In the genomic region with DNA sequence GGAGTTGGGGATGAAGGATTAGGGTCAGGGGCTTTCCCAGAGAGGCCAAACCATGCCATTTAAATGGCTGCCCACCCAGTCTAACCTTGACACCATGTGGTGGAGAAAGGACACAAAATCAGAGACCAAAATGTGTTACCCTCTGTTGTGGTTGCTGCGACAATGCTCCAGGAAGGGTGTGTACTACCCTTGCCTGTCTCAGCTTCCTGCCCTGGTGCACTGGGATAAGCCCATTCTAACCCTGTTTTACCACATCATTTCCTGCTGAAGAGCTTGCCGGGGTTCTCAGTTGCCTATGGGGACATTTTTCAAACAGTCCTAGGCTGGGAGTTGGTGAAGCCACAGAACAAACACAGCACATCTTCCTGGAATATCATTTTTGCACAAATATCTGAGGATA, we compare ENCODE assay signal across 14 cellular contexts. TPM values are rescaled to one million over a fixed set of nuclear protein-coding genes. Genes with fewer than 3 reads are reported as not detected.
DNase-seq lines count a peak whose midpoint lies in the region; ATAC-seq and TF ChIP-seq lines count a peak whose summit lies in the region.
"Had no signal": no experiment of that assay in that cellular context is flagged by ENCODE, and none has a peak within 500 bp of the region (broad histone marks: within the 10 kb centered on the region; RNA-seq: fewer than 3 reads in every experiment).

No MANE protein-coding gene starts in this region.

- POLR2A ChIA-PET in CD4-positive, alpha-beta T cell (lab: Charles Lee) = interaction anchor here (0.7 to 2.8 kb wide), 11 partner anchors 10 to 303 kb away, joined by 3 to 21 read pairs (median 6); a partner anchor contains a TSS

- H3K27ac Mint-ChIP-seq in CD4-positive, alpha-beta T cell = peak overlapping the region; percentile 92
- H3K27ac Mint-ChIP-seq in T-helper 17 cell (peak overlapping the region; percentile 96), mesothelial cell of epicardium (no peak overlapping the region)

- no peaks in the 10 kb centered on the region for H3K9me3 ChIP-seq in CD4-positive, alpha-beta T cell (ENCODE audit: control insufficient read depth, low read length)
- H3K9me3 ChIP-seq in T-helper 17 cell (ENCODE audit: control insufficient read depth, low read length, poor library complexity, severe bottlenecking) (no peaks in the 10 kb centered on the region), spleen (no peaks in the 10 kb centered on the region)
- H3K9me3 ChIP-seq: sigmoid colon had no signal

- CTCF ChIA-PET in CD4-positive, alpha-beta T cell (lab: Charles Lee) = no interaction called here

- TF ChIP-seq CTCF in CD4-positive, alpha-beta T cell (IDR thresholded peaks at IDR 0.05) = no peak
- no peak for TF ChIP-seq CTCF in spleen (IDR thresholded peaks at IDR 0.05 in 8 of 11, conservative IDR thresholded peaks at IDR 0.05 in 3 of 11)
- no peak for TF ChIP-seq CTCF in mesothelial cell of epicardium (IDR thresholded peaks at IDR 0.05; ENCODE audit: unreplicated experiment)

- peaks cover 16% of the 10 kb centered on the region for H3K9me3 Mint-ChIP-seq in CD4-positive, alpha-beta T cell
- no peaks in the 10 kb centered on the region for H3K9me3 Mint-ChIP-seq in mesothelial cell of epicardium

- H3K27me3 Mint-ChIP-seq in CD4-positive, alpha-beta T cell = no peaks in the 10 kb centered on the region
- no peaks in the 10 kb centered on the region for H3K27me3 Mint-ChIP-seq in T-helper 17 cell
- H3K27me3 Mint-ChIP-seq in mesothelial cell of epicardium (ENCODE audit: low read depth) = peaks cover 92% of the 10 kb centered on the region

- peak overlapping the region; percentile 73 for H3K4me3 Mint-ChIP-seq in CD4-positive, alpha-beta T cell
- H3K4me3 Mint-ChIP-seq in T-helper 17 cell = peak overlapping the region; percentile 55
- H3K4me3 Mint-ChIP-seq in mesothelial cell of epicardium = no peak overlapping the region

- peak overlapping the region; percentile 64 for H3K27ac ChIP-seq in CD4-positive, alpha-beta T cell (ENCODE audit: low read depth, low read length)
- H3K27ac ChIP-seq in spleen = peak overlapping the region; percentile 12 to 85 (median 75)
- H3K27ac ChIP-seq: C4-2B, epithelial cell of prostate, sigmoid colon had no signal

- intact Hi-C loops in CD4-positive, alpha-beta T cell (cut with DNase I, micrococcal nuclease) = loop anchor here in 1 of 2 experiments (2.0 kb wide), 1 partner anchor 20 kb away; no protein-coding TSS in a partner anchor
- intact Hi-C loops in spleen (cut with DNase I; ENCODE audit: low total_unique reads) = no loop called here

- peak in 1 of 3 donors; percentile 6 for TF ChIP-seq POLR2A in spleen (IDR thresholded peaks at IDR 0.05)

- H3K36me3 ChIP-seq in spleen = no peaks in the 10 kb centered on the region
- H3K36me3 ChIP-seq: sigmoid colon had no signal

- DNase-seq in CD4-positive, alpha-beta T cell = peak; percentile 42 to 68 (median 56)
- peak; percentile 14 to 52 (median 36) for DNase-seq in T-helper 17 cell
- peak; percentile 20 to 22 for DNase-seq in activated T-helper 1 cell treated with anti-CD3 and anti-CD28 coated beads, Interleukin-2, amount 50 U/mL, for 16 hours (ENCODE audit: low read depth in 1 of 2, low spot score in 1 of 2)
- DNase-seq in spleen = no peak
- no peak for DNase-seq in inferior parietal cortex (ENCODE audit: extremely low spot score)
- DNase-seq in mesothelial cell of epicardium (ENCODE audit: low spot score in 2 of 2, unreplicated experiment in 2 of 2) = no peak
- DNase-seq: NCI-H748 treated with DMSO at 0.1 percent for 48 hours, sigmoid colon had no signal

- no peaks in the 10 kb centered on the region for H3K27me3 ChIP-seq in CD4-positive, alpha-beta T cell (ENCODE audit: control insufficient read depth, insufficient read depth, low read length)
- H3K27me3 ChIP-seq in spleen (replicated peaks in 1 of 7) = peaks cover 0 to 34% (median 9%) of the 10 kb centered on the region in 7 donors

- H3K4me1 Mint-ChIP-seq in CD4-positive, alpha-beta T cell (ENCODE audit: low read depth) = peaks cover 88% of the 10 kb centered on the region
- H3K4me1 Mint-ChIP-seq in T-helper 17 cell = peaks cover 44% of the 10 kb centered on the region
- H3K4me1 Mint-ChIP-seq in mesothelial cell of epicardium = peaks cover 9% of the 10 kb centered on the region

- ATAC-seq in CD4-positive, alpha-beta T cell (ENCODE audit: poor library complexity) = peak; percentile 86
- peak; percentile 89 for ATAC-seq in T-helper 17 cell
- no peak for ATAC-seq in GM18519 (IDR thresholded peaks at IDR 0.05; ENCODE audit: low FRiP score, unreplicated experiment)
- no peak for ATAC-seq in HG03095 (IDR thresholded peaks at IDR 0.05; ENCODE audit: unreplicated experiment)
- ATAC-seq: HCT116, left lobe of liver had no signal

- 6 to 21% (median 12%) methylated on average over 1 to 2 of the region's 2 CpGs for WGBS in spleen, 5 donors

- peaks cover 7 to 36% (median 28%) of the 10 kb centered on the region in 6 donors for H3K4me1 ChIP-seq in spleen

- H3K4me3 ChIP-seq in spleen = no peak overlapping the region
- H3K4me3 ChIP-seq: sigmoid colon had no signal

- peaks cover 39% of the 10 kb centered on the region for H3K36me3 Mint-ChIP-seq in CD4-positive, alpha-beta T cell (ENCODE audit: low read depth)
- H3K36me3 Mint-ChIP-seq in T-helper 17 cell (ENCODE audit: low read depth) (peaks cover 4% of the 10 kb centered on the region), mesothelial cell of epicardium (no peaks in the 10 kb centered on the region)

RNA-seq across cellular contexts. Expression of a gene that starts 4.9 kb away (rescaled TPM):
- under 1 TPM; 0.49 to 0.70 TPM for total RNA-seq in CD4-positive, alpha-beta T cell
- total RNA-seq in T-helper 17 cell (1 to 10 TPM; 1.0 to 1.2 TPM), spleen (under 1 TPM in 6 of 7 donors, not detected in 1; 0.09 to 0.46 (median 0.27) TPM), mesothelial cell of epicardium (not detected in 3 replicates)
- polyA plus RNA-seq in spleen = under 1 TPM; 0.13 to 0.23 (median 0.19) TPM
- total RNA-seq: left lobe of liver, sigmoid colon had no signal

RNA-seq across cellular contexts. Expression of a gene that starts 13.7 kb away (rescaled TPM):
- total RNA-seq in CD4-positive, alpha-beta T cell = not detected
- not detected for total RNA-seq in T-helper 17 cell
- not detected for total RNA-seq in spleen
- not detected for polyA plus RNA-seq in spleen
- not detected in 3 replicates for total RNA-seq in mesothelial cell of epicardium
- total RNA-seq: left lobe of liver, sigmoid colon had no signal
- polyA plus RNA-seq: sigmoid colon had no signal

RNA-seq across cellular contexts. Expression of a gene that starts 39.5 kb away (rescaled TPM):
- not detected for total RNA-seq in CD4-positive, alpha-beta T cell
- total RNA-seq in T-helper 17 cell = not detected
- 1 to 10 TPM in 5 of 7 donors, under 1 TPM in 1, not detected in 1; 0.86 to 3.9 (median 2.4) TPM for total RNA-seq in spleen
- polyA plus RNA-seq in spleen = under 1 TPM; 0.24 to 0.41 (median 0.26) TPM
- not detected in 3 replicates for total RNA-seq in mesothelial cell of epicardium
- total RNA-seq: left lobe of liver, sigmoid colon had no signal

Comparison
In these comparisons a context has a peak if more than half of its experiments do, and no peak if none do; other contexts are left out.
1. ATAC-seq: peak in CD4-positive, alpha-beta T cell (single experiment) and T-helper 17 cell (single experiment); none in GM18519 (single experiment) and HG03095 (single experiment).
2. DNase-seq: peak in CD4-positive, alpha-beta T cell (10 of 10), T-helper 17 cell (3 of 3) and activated T-helper 1 cell treated with anti-CD3 and anti-CD28 coated beads, Interleukin-2, amount 50 U/mL, for 16 hours (2 of 2); none in spleen (single experiment), inferior parietal cortex (single experiment) and mesothelial cell of epicardium (0 of 2).